9 cellular contexts compared by ENCODE assay signal in the genomic region with DNA sequence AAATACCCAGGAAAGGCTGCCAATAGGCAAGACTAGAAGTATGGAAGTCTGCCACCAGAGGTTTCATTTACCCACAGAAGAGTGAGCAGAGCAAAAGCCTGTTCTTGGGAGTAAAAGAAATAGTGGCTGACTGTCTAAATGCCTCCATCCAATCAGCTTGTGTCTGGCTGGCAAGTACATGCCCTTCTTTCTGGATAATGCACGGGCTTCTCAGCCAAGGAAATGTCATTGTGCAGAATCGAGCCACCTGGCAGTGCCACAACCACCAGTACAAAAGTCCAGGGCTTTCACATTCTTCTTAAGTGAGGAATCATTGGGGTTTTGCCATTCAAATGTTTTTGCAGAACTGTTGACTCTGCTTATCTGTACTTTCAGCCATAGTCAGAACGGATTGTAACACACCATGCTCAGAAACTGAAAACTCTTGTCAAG. TPM values are rescaled to one million over a fixed set of nuclear protein-coding genes. Genes with fewer than 3 reads are reported as not detected.
DNase-seq lines count a peak whose midpoint lies in the region; TF ChIP-seq lines count a peak whose summit lies in the region.
"Had no signal": no experiment of that assay in that cellular context is flagged by ENCODE, and none has a peak within 500 bp of the region (broad histone marks: within the 10 kb centered on the region; RNA-seq: fewer than 3 reads in every experiment).

No MANE protein-coding gene starts in this region.

- peaks cover 0 to 6% of the 10 kb centered on the region in 2 donors for H3K9me3 ChIP-seq in right atrium auricular region
- peaks cover 0 to 3% (median 0%) of the 10 kb centered on the region in 3 donors for H3K9me3 ChIP-seq in skeletal muscle tissue (ENCODE audit: control insufficient read depth in 3 of 3, low read length in 3 of 3)
- peaks cover 7% of the 10 kb centered on the region for H3K9me3 ChIP-seq in A673 (ENCODE audit: low read depth, low read length, poor library complexity, severe bottlenecking)

- in situ Hi-C loops in astrocyte of the cerebellum (cut with HindIII; ENCODE audit: low sequenced_read_pairs): no loop called here

- BruUV-seq in A673 (replicated peaks; lab: Mats Ljungman, UMichigan): no TSS peak

- H3K27ac ChIP-seq in right atrium auricular region (peak overlapping the region; percentile 29 to 90), skeletal muscle tissue (ENCODE audit: low read depth, low read length) (no peak overlapping the region), A673 (ENCODE audit: low read depth, low read length, poor library complexity, severe bottlenecking) (no peak overlapping the region)

- H3K4me1 ChIP-seq in right atrium auricular region (peaks cover 0 to 23% of the 10 kb centered on the region in 2 donors), skeletal muscle tissue (ENCODE audit: control insufficient read depth in 3 of 3, insufficient read depth in 3 of 3, low read length in 3 of 3) (peaks cover 0 to 13% (median 10%) of the 10 kb centered on the region in 3 donors), A673 (ENCODE audit: insufficient read depth, low read length, poor library complexity, severe bottlenecking) (no peaks in the 10 kb centered on the region)

- POLR2A ChIA-PET in A673 (lab: Charles Lee; ENCODE audit: low non-redundant PET): interaction anchor here (0.8 kb wide), 1 partner anchor 7 kb away, joined by 3 read pairs; no protein-coding TSS in a partner anchor
- POLR2A ChIA-PET in GM10248 (lab: Yijun Ruan, JAX): no interaction called here

- TF ChIP-seq CTCF in astrocyte of the cerebellum (IDR thresholded peaks at IDR 0.05; ENCODE audit: low read depth, low read length, missing control alignments) (no peak), right atrium auricular region (IDR thresholded peaks at IDR 0.05) (no peak), A673 (conservative IDR thresholded peaks at IDR 0.05; ENCODE audit: low read depth, low read length) (no peak), GM10248 (IDR thresholded peaks at IDR 0.05; ENCODE audit: control extremely low read depth, extremely low read depth, low read depth, missing control alignments) (no peak)

- H3K36me3 ChIP-seq in right atrium auricular region (no peaks in the 10 kb centered on the region), skeletal muscle tissue (ENCODE audit: control insufficient read depth in 3 of 3, insufficient read depth in 3 of 3, low read length in 3 of 3) (no peaks in the 10 kb centered on the region), A673 (ENCODE audit: insufficient read depth, low read length, poor library complexity, severe bottlenecking) (no peaks in the 10 kb centered on the region)

- H3K9ac ChIP-seq in skeletal muscle tissue (ENCODE audit: low read depth in 1 of 3, low read length in 3 of 3): peak overlapping the region in 2 of 3 donors; percentile 35 to 59

- intact Hi-C loops in A673 (cut with micrococcal nuclease; ENCODE audit: unreplicated experiment): no loop called here

- peak; percentile 81 for DNase-seq in H4 (ENCODE audit: low spot score)
- DNase-seq in astrocyte of the cerebellum (ENCODE audit: low read depth): peak; percentile 53
- peak; percentile 75 for DNase-seq in right atrium auricular region (ENCODE audit: low spot score)
- DNase-seq in T-helper 2 cell: no peak
- DNase-seq in activated naive CD4-positive, alpha-beta T cell (lab: John Stamatoyannopoulos, UW): no peak
- DNase-seq in A673 (ENCODE audit: low spot score): no peak
- DNase-seq in GM10248 (ENCODE audit: extremely low spot score): no peak
- DNase-seq: activated CD4-positive, alpha-beta memory T cell treated with anti-CD3 and anti-CD28 coated beads, Interleukin-2, amount 10 ng/mL, durations not matched to agents 7 days and 5 days had no signal

- CTCF ChIA-PET in A673 (lab: Charles Lee): no interaction called here
- CTCF ChIA-PET in GM10248 (lab: Yijun Ruan, JAX): interaction anchor here (6.9 kb wide), 1 partner anchor 8 kb away, joined by 43 read pairs; a partner anchor contains a TSS

- H3K27me3 ChIP-seq in right atrium auricular region: no peaks in the 10 kb centered on the region
- peaks cover 0 to 2% (median 0%) of the 10 kb centered on the region in 3 donors for H3K27me3 ChIP-seq in skeletal muscle tissue (ENCODE audit: control insufficient read depth in 3 of 3, insufficient read depth in 3 of 3, low read length in 3 of 3)
- peaks cover 6% of the 10 kb centered on the region for H3K27me3 ChIP-seq in A673 (replicated peaks; ENCODE audit: insufficient read depth, low read depth, low read length, poor library complexity)

- H3K4me3 ChIP-seq in astrocyte of the cerebellum (ENCODE audit: low read depth, low read length) (no peak overlapping the region), right atrium auricular region (peak overlapping the region in 1 of 2 donors; percentile 9), skeletal muscle tissue (ENCODE audit: low read length in 3 of 3) (peak overlapping the region in 1 of 3 donors; percentile 5), A673 (ENCODE audit: low read depth, low read length, poor library complexity, severe bottlenecking) (no peak overlapping the region)

RNA-seq across cellular contexts. Expression of a gene that starts 10.1 kb away (rescaled TPM):
- 4.3 and 5.8 TPM in 2 replicates for total RNA-seq in H4 (2014; rRNA removed; shearing (Covaris generic))
- total RNA-seq in right atrium auricular region (1 to 10 TPM; 7.5 to 9.4 TPM), skeletal muscle tissue (6.8 TPM), A673 (2021) (18.5 and 18.8 TPM in 2 replicates)

Comparison
In these comparisons a context has a peak if more than half of its experiments do, and no peak if none do; other contexts are left out.
1. DNase-seq: peak in H4 (single experiment), astrocyte of the cerebellum (single experiment) and right atrium auricular region (single experiment); none in T-helper 2 cell (0 of 5), activated naive CD4-positive, alpha-beta T cell (0 of 4), A673 (single experiment) and GM10248 (single experiment).
2. H3K27ac ChIP-seq: peak in right atrium auricular region (2 of 2); none in skeletal muscle tissue (single experiment) and A673 (single experiment).